28 cellular contexts compared by ENCODE assay signal in the genomic region with DNA sequence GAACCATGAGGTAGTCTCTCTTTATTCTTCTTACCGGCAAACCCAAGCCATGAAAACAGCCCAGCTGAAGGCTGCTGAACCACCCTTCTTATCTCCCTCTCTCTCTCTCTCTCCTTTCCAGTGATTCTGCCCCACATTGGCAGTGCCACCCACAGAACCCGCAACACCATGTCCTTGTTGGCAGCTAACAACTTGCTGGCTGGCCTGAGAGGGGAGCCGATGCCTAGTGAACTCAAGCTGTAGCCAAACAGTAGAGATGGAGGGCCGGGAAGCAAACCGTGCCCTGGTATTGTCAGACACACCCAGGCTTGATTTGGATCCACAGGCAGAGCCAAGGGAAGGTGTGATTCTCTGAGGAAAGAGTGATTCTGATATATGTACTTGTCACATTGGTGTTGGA. TPM values are rescaled to one million over a fixed set of nuclear protein-coding genes. Genes with fewer than 3 reads are reported as not detected.
DNase-seq lines count a peak whose midpoint lies in the region; ATAC-seq and TF ChIP-seq lines count a peak whose summit lies in the region.
"Had no signal": no experiment of that assay in that cellular context is flagged by ENCODE, and none has a peak within 500 bp of the region (broad histone marks: within the 10 kb centered on the region; RNA-seq: fewer than 3 reads in every experiment).

No MANE protein-coding gene starts in this region.

- no peaks in the 10 kb centered on the region for H3K27me3 ChIP-seq in dorsolateral prefrontal cortex
- H3K27me3 ChIP-seq: esophagus muscularis mucosa, neural progenitor cell, pancreas, thyroid gland had no signal

- intact Hi-C loops in dorsolateral prefrontal cortex (cut with DNase I): no loop called here
- intact Hi-C loops in left ventricle myocardium superior (cut with micrococcal nuclease): no loop called here
- intact Hi-C loops in mucosa of descending colon (cut with DNase I, micrococcal nuclease): no loop called here

- peaks cover 7% of the 10 kb centered on the region for H3K36me3 ChIP-seq in mucosa of descending colon (ENCODE audit: low read depth)

- no peak overlapping the region for H3K4me3 Mint-ChIP-seq in stimulated activated naive B cell treated with anti-CD40 and anti-IgM and Interleukin-4, amounts not matched to agents 10 μg/mL and 1 μg/mL and 100 μg/mL, for 72 hours
- H3K4me3 Mint-ChIP-seq: activated CD8-positive, alpha-beta memory T cell treated with anti-CD3 and anti-CD28 coated beads, Interleukin-2, amount 10 ng/mL, durations not matched to agents 7 days and 5 days; activated naive CD8-positive, alpha-beta T cell treated with anti-CD3 and anti-CD28 coated beads, Interleukin-2, amount 50 U/mL, for 24 hours; CD8-positive, alpha-beta memory T cell; neural progenitor cell; stimulated activated naive CD8-positive, alpha-beta T cell treated with anti-CD3 and anti-CD28 coated beads, Interleukin-15, Interleukin-2, amounts not matched to agents 100 ng/mL and 50 ng/mL, for 24 hours had no signal

- no peaks in the 10 kb centered on the region for H3K27me3 Mint-ChIP-seq in stimulated activated naive B cell treated with anti-CD40 and anti-IgM and Interleukin-4, amounts not matched to agents 10 μg/mL and 1 μg/mL and 100 μg/mL, for 72 hours
- H3K27me3 Mint-ChIP-seq: activated CD8-positive, alpha-beta memory T cell treated with anti-CD3 and anti-CD28 coated beads, Interleukin-2, amount 10 ng/mL, durations not matched to agents 7 days and 5 days; activated naive CD8-positive, alpha-beta T cell treated with anti-CD3 and anti-CD28 coated beads, Interleukin-2, amount 50 U/mL, for 24 hours; CD8-positive, alpha-beta memory T cell; stimulated activated naive CD8-positive, alpha-beta T cell treated with anti-CD3 and anti-CD28 coated beads, Interleukin-15, Interleukin-2, amounts not matched to agents 100 ng/mL and 50 ng/mL, for 24 hours had no signal

- H3K27ac ChIP-seq in RWPE1: peak overlapping the region; percentile 7
- peak overlapping the region in 58 of 59 donors; percentile 27 to 99 (median 95) for H3K27ac ChIP-seq in dorsolateral prefrontal cortex
- H3K27ac ChIP-seq: esophagus muscularis mucosa, neural progenitor cell, pancreas, SK-N-MC, thyroid gland had no signal

- H3K4me1 Mint-ChIP-seq in stimulated activated naive B cell treated with anti-CD40 and anti-IgM and Interleukin-4, amounts not matched to agents 10 μg/mL and 1 μg/mL and 100 μg/mL, for 72 hours: peaks cover 15 to 18% of the 10 kb centered on the region in 2 donors

- H3K36me3 Mint-ChIP-seq in stimulated activated naive B cell treated with anti-CD40 and anti-IgM and Interleukin-4, amounts not matched to agents 10 μg/mL and 1 μg/mL and 100 μg/mL, for 72 hours: peaks cover 26 to 65% of the 10 kb centered on the region in 2 donors

- H3K9me3 ChIP-seq in mucosa of descending colon: no peaks in the 10 kb centered on the region
- H3K9me3 ChIP-seq: esophagus muscularis mucosa, pancreas, thyroid gland had no signal

- TF ChIP-seq CTCF in RWPE1 (conservative IDR thresholded peaks at IDR 0.05; ENCODE audit: low read depth) (no peak), dorsolateral prefrontal cortex (IDR thresholded peaks at IDR 0.05 in 54 of 56, conservative IDR thresholded peaks at IDR 0.05 in 2 of 56; ENCODE audit: low read depth in 1 of 56, partially characterized antibody in 56 of 56) (no peak), mucosa of descending colon (IDR thresholded peaks at IDR 0.05) (no peak)

- CTCF ChIA-PET in RWPE1 (lab: Yijun Ruan, JAX): interaction anchor here (0.6 kb wide), 1 partner anchor 28 kb away, joined by 3 read pairs; no protein-coding TSS in a partner anchor

- POLR2A ChIA-PET in RWPE1 (lab: Yijun Ruan, JAX; ENCODE audit: low non-redundant PET): interaction anchor here (0.7 kb wide), 1 partner anchor 14 kb away, joined by 3 read pairs; a partner anchor contains a TSS

- H3K27ac Mint-ChIP-seq in stimulated activated naive B cell treated with anti-CD40 and anti-IgM and Interleukin-4, amounts not matched to agents 10 μg/mL and 1 μg/mL and 100 μg/mL, for 72 hours: peak overlapping the region; percentile 37
- H3K27ac Mint-ChIP-seq: activated CD8-positive, alpha-beta memory T cell treated with anti-CD3 and anti-CD28 coated beads, Interleukin-2, amount 10 ng/mL, durations not matched to agents 7 days and 5 days; neural progenitor cell; stimulated activated naive CD8-positive, alpha-beta T cell treated with anti-CD3 and anti-CD28 coated beads, Interleukin-15, Interleukin-2, amounts not matched to agents 100 ng/mL and 50 ng/mL, for 24 hours had no signal

- H3K9me3 Mint-ChIP-seq in stimulated activated naive B cell treated with anti-CD40 and anti-IgM and Interleukin-4, amounts not matched to agents 10 μg/mL and 1 μg/mL and 100 μg/mL, for 72 hours: no peaks in the 10 kb centered on the region
- H3K9me3 Mint-ChIP-seq: activated naive CD8-positive, alpha-beta T cell treated with anti-CD3 and anti-CD28 coated beads, Interleukin-2, amount 50 U/mL, for 24 hours; CD8-positive, alpha-beta memory T cell; neural progenitor cell; stimulated activated naive CD8-positive, alpha-beta T cell treated with anti-CD3 and anti-CD28 coated beads, Interleukin-15, Interleukin-2, amounts not matched to agents 100 ng/mL and 50 ng/mL, for 24 hours had no signal

- peak; percentile 70 for ATAC-seq in left ventricle myocardium superior
- ATAC-seq in stimulated activated naive B cell treated with anti-CD40 and anti-IgM and Interleukin-4, amounts not matched to agents 10 μg/mL and 1 μg/mL and 100 μg/mL, for 72 hours (replicated peaks): no peak
- ATAC-seq in GM21717 (IDR thresholded peaks at IDR 0.05; ENCODE audit: unreplicated experiment): no peak
- no peak for ATAC-seq in mucosa of descending colon
- ATAC-seq in GM21786 (IDR thresholded peaks at IDR 0.05; ENCODE audit: unreplicated experiment): no peak
- ATAC-seq: activated CD4-positive, CD25-positive, alpha-beta regulatory T cell treated with anti-CD3 and anti-CD28 coated beads, Interleukin-2, amount 50 U/mL, for 24 hours; activated CD8-positive, alpha-beta memory T cell treated with anti-CD3 and anti-CD28 coated beads, Interleukin-2, amount 10 ng/mL, durations not matched to agents 7 days and 5 days; activated naive CD8-positive, alpha-beta T cell treated with anti-CD3 and anti-CD28 coated beads, Interleukin-2, amount 50 U/mL, for 24 hours; pancreas had no signal

- H3K4me1 ChIP-seq in mucosa of descending colon (ENCODE audit: low read depth): no peaks in the 10 kb centered on the region
- H3K4me1 ChIP-seq: thyroid gland had no signal

- H3K4me3 ChIP-seq in dorsolateral prefrontal cortex (no peak overlapping the region), mucosa of descending colon (no peak overlapping the region)
- H3K4me3 ChIP-seq: esophagus muscularis mucosa, neural progenitor cell, pancreas, SK-N-MC, thyroid gland had no signal

- DNase-seq in RWPE1 (ENCODE audit: low spot score) (no peak), dorsolateral prefrontal cortex (no peak), left ventricle myocardium superior (peak; percentile 55), NCI-H1417 treated with DMSO at 0.1 percent for 48 hours (lab: John Stamatoyannopoulos, UW) (no peak), mucosa of descending colon (no peak)
- no peak for DNase-seq in stimulated activated naive B cell treated with anti-CD40 and anti-IgM and Interleukin-4, amounts not matched to agents 10 μg/mL and 1 μg/mL and 100 μg/mL, for 72 hours
- DNase-seq: activated CD4-positive, alpha-beta T cell treated with anti-CD3 and anti-CD28 coated beads, Interleukin-2, amount 50 U/mL, for 4 hours; activated CD8-positive, alpha-beta memory T cell treated with anti-CD3 and anti-CD28 coated beads, Interleukin-2, amount 10 ng/mL, durations not matched to agents 7 days and 5 days; activated naive CD4-positive, alpha-beta T cell; activated naive CD8-positive, alpha-beta T cell treated with anti-CD3 and anti-CD28 coated beads, Interleukin-2, amount 50 U/mL, for 24 hours; CD8-positive, alpha-beta memory T cell; dermis blood vessel endothelial cell; foreskin fibroblast; KBM-7; mammary epithelial cell; NCI-H1092 treated with DMSO at 0.1 percent for 48 hours; NCI-H187; RPMI8226; stimulated activated CD4-positive, alpha-beta T cell treated with anti-CD3 and anti-CD28 coated beads, Interleukin-2, amount 100 ng/mL, for 24 hours; thyroid gland had no signal

RNA-seq across cellular contexts. Expression of a gene that starts 14.0 kb away (rescaled TPM):
- total RNA-seq in dorsolateral prefrontal cortex (100 to 1,000 TPM in 67 of 120 experiments, 10 to 100 TPM in 53; 73.4 to 172 (median 102) TPM), left ventricle myocardium superior (117 TPM), mucosa of descending colon (10 to 100 TPM; 63.0 to 81.3 (median 79.5) TPM)

RNA-seq across cellular contexts. Expression of a gene that starts 28.7 kb away (rescaled TPM):
- total RNA-seq in dorsolateral prefrontal cortex (10 to 100 TPM in 57 of 120 experiments, 1 to 10 TPM in 63; 6.8 to 16.0 (median 10.0) TPM), left ventricle myocardium superior (5.2 TPM), mucosa of descending colon (10 to 100 TPM in 1 of 3 donors, 1 to 10 TPM in 2; 7.8 to 11.9 (median 9.5) TPM)

RNA-seq across cellular contexts. Expression of a gene that starts 49.2 kb away (rescaled TPM):
- 10 to 100 TPM; 10.9 to 24.1 (median 16.7) TPM for total RNA-seq in dorsolateral prefrontal cortex
- total RNA-seq in left ventricle myocardium superior: 10.4 TPM
- 10 to 100 TPM; 10.5 to 21.2 (median 11.2) TPM for total RNA-seq in mucosa of descending colon
